In genomic region chr1:119001181-119002018, GRCh38 we compare ENCODE assay signal across 8 cellular contexts. TPM values are rescaled to one million over a fixed set of nuclear protein-coding genes. Genes with fewer than 3 reads are reported as not detected.
A peak's percentile ranks its signal among the peaks of the same experiment; 100 is the strongest.
DNase-seq lines count a peak whose midpoint lies in the region; ATAC-seq and TF ChIP-seq lines count a peak whose summit lies in the region.

No MANE protein-coding gene starts in this region.

- no peak overlapping the region for H3K4me3 ChIP-seq in sigmoid colon

- TF ChIP-seq POLR2A in sigmoid colon (IDR thresholded peaks at IDR 0.05), result no peak

- H3K27me3 Mint-ChIP-seq in T-helper 17 cell, result peaks cover 80% of the 10 kb centered on the region

- TF ChIP-seq CTCF in sigmoid colon (IDR thresholded peaks at IDR 0.05), result no peak

- peaks cover 0 to 18% (median 13%) of the 10 kb centered on the region in 4 donors for H3K4me1 ChIP-seq in sigmoid colon

- peaks cover 2% of the 10 kb centered on the region for H3K4me1 Mint-ChIP-seq in T-helper 17 cell

- H3K36me3 Mint-ChIP-seq in T-helper 17 cell (ENCODE audit: low read depth), result peaks cover 4% of the 10 kb centered on the region

- no peaks in the 10 kb centered on the region for H3K9me3 ChIP-seq in T-helper 17 cell (ENCODE audit: control insufficient read depth, low read length, poor library complexity, severe bottlenecking)
- H3K9me3 ChIP-seq in sigmoid colon, result no peaks in the 10 kb centered on the region

- WGBS in sigmoid colon, 2 donors, result 4% methylated on average over 49 of the region's 49 CpGs

- no peak for TF ChIP-seq EP300 in sigmoid colon (IDR thresholded peaks at IDR 0.05)

- peaks cover 72 to 100% (median 88%) of the 10 kb centered on the region in 3 donors for H3K27me3 ChIP-seq in sigmoid colon

- intact Hi-C loops in left cardiac atrium (cut with DNase I) (loop anchor here (2.0 to 10.0 kb wide), 2 partner anchors 15 to 847 kb away; no protein-coding TSS in a partner anchor), sigmoid colon (cut with DNase I) (loop anchor here (2.0 kb wide), 1 partner anchor 19 kb away; no protein-coding TSS in a partner anchor)

- H3K4me3 Mint-ChIP-seq in T-helper 17 cell, result peak overlapping the region; percentile 58

- H3K36me3 ChIP-seq in sigmoid colon, result no peaks in the 10 kb centered on the region

- no peak overlapping the region for H3K27ac ChIP-seq in sigmoid colon

- no peak overlapping the region for H3K27ac Mint-ChIP-seq in T-helper 17 cell

- DNase-seq in T-helper 17 cell (no peak), left cardiac atrium (peak; percentile 41), sigmoid colon (peak; percentile 54), hepatic stellate cell (ENCODE audit: low spot score) (no peak)

- ATAC-seq in GM19043 (IDR thresholded peaks at IDR 0.05; ENCODE audit: low read depth, unreplicated experiment) (peak; percentile 45), T-helper 17 cell (no peak), left cardiac atrium (peak; percentile 61 to 69), GM21447 (IDR thresholded peaks at IDR 0.05; ENCODE audit: unreplicated experiment) (no peak), GM21717 (IDR thresholded peaks at IDR 0.05; ENCODE audit: unreplicated experiment) (no peak), GM21529 (IDR thresholded peaks at IDR 0.05; ENCODE audit: unreplicated experiment) (no peak)

RNA-seq across cellular contexts. Expression of gene TBX15, which starts 13.3 kb away (rescaled TPM):
- total RNA-seq in T-helper 17 cell, result not detected
- total RNA-seq in left cardiac atrium, result 1 to 10 TPM; 2.2 to 4.5 TPM
- total RNA-seq in sigmoid colon, result under 1 TPM in 3 of 4 donors, not detected in 1; under 0.01 to 0.28 (median 0.16) TPM
- polyA plus RNA-seq in sigmoid colon, result under 1 TPM in 2 of 3 donors, not detected in 1; under 0.01 to 0.03 TPM

Comparison
In these comparisons a context has a peak if more than half of its experiments do, and no peak if none do; other contexts are left out.
1. ATAC-seq: peak in GM19043 (single experiment) and left cardiac atrium (2 of 2); none in T-helper 17 cell (single experiment), GM21447 (single experiment), GM21717 (single experiment) and GM21529 (single experiment).
2. DNase-seq: peak in left cardiac atrium (single experiment) and sigmoid colon (single experiment); none in T-helper 17 cell (0 of 3) and hepatic stellate cell (single experiment).